8 cellular contexts compared by ENCODE assay signal in genomic region chr5:73497537-73498056, GRCh38. TPM values are rescaled to one million over a fixed set of nuclear protein-coding genes. Genes with fewer than 3 reads are reported as not detected.
DNase-seq lines count a peak whose midpoint lies in the region; ATAC-seq and TF ChIP-seq lines count a peak whose summit lies in the region.

No MANE protein-coding gene starts in this region.

- H3K27ac ChIP-seq in neuronal stem cell (replicated peaks; ENCODE audit: low read length), result peak overlapping the region; percentile 88

- no peak overlapping the region for H3K4ac ChIP-seq in neuronal stem cell (ENCODE audit: low read length)

- peaks cover 37% of the 10 kb centered on the region for H3K36me3 ChIP-seq in NT2/D1 (ENCODE audit: insufficient read depth, insufficient read length, low read length)
- no peaks in the 10 kb centered on the region for H3K36me3 ChIP-seq in endocrine pancreas (ENCODE audit: control insufficient read depth, insufficient read depth, low read length)
- peaks cover 4 to 35% of the 10 kb centered on the region in 2 donors for H3K36me3 ChIP-seq in neuronal stem cell (replicated peaks in 1 of 2; ENCODE audit: control insufficient read depth in 2 of 2, insufficient read depth in 2 of 2, low read length in 2 of 2)

- H2BK15ac ChIP-seq in neuronal stem cell (ENCODE audit: low read length), result no peak overlapping the region

- no peak for DNase-seq in GM12865 (ENCODE audit: low read depth)
- DNase-seq in NT2/D1 (ENCODE audit: low read depth, low spot score), result no peak
- no peak for DNase-seq in neuronal stem cell (ENCODE audit: low spot score)
- no peak for DNase-seq in stimulated activated CD4-positive, alpha-beta T cell treated with anti-CD3 and anti-CD28 coated beads, Interleukin-2, amount 100 ng/mL, for 24 hours
- DNase-seq in stimulated activated CD4-positive, alpha-beta T cell treated with anti-CD3 and anti-CD28 coated beads, Interleukin-15, amount 100 ng/mL, for 24 hours, result no peak

- WGBS in neuronal stem cell (ENCODE audit: extremely low coverage in 2 of 2, insufficient read length in 2 of 2, insufficient replicate concordance in 1 of 2), 2 donors, result no CpG with 5 or more reads among the region's 15 CpGs

- no peak overlapping the region for H3K14ac ChIP-seq in neuronal stem cell (ENCODE audit: low read length)

- H3K18ac ChIP-seq in neuronal stem cell (ENCODE audit: low read length), result peak overlapping the region; percentile 31

- peak overlapping the region; percentile 89 for H3K23ac ChIP-seq in neuronal stem cell (ENCODE audit: low read depth, low read length, poor library complexity)

- H3K4me3 ChIP-seq in GM12865 (ENCODE audit: low read depth, low read length) (peak overlapping the region; percentile 79), NT2/D1 (ENCODE audit: insufficient read length, low read depth) (peak overlapping the region; percentile 94), endocrine pancreas (ENCODE audit: control insufficient read depth, insufficient read depth, low read length) (peak overlapping the region; percentile 73), neuronal stem cell (ENCODE audit: low read length in 2 of 2) (peak overlapping the region; percentile 93 to 98)

- no peak overlapping the region for H4K91ac ChIP-seq in neuronal stem cell (ENCODE audit: low read depth, low read length, poor library complexity)

- H3K9ac ChIP-seq in NT2/D1 (ENCODE audit: insufficient read length, low read depth) (peak overlapping the region; percentile 99), endocrine pancreas (ENCODE audit: control insufficient read depth, insufficient read depth, low read length) (peak overlapping the region; percentile 92), neuronal stem cell (ENCODE audit: low read depth, low read length, poor library complexity) (no peak overlapping the region)

- no peaks in the 10 kb centered on the region for H3K27me3 ChIP-seq in NT2/D1 (ENCODE audit: insufficient read depth, insufficient read length)
- no peaks in the 10 kb centered on the region for H3K27me3 ChIP-seq in endocrine pancreas (ENCODE audit: control insufficient read depth, insufficient read depth, low read length)
- H3K27me3 ChIP-seq in neuronal stem cell (ENCODE audit: control insufficient read depth in 3 of 3, insufficient read depth in 3 of 3, low read depth in 1 of 3, low read length in 3 of 3), result no peaks in the 10 kb centered on the region

- H2BK5ac ChIP-seq in neuronal stem cell (ENCODE audit: low read length), result peak overlapping the region; percentile 79

- H4K8ac ChIP-seq in neuronal stem cell (ENCODE audit: low read depth, low read length), result no peak overlapping the region

- no peak overlapping the region for H2BK120ac ChIP-seq in neuronal stem cell (ENCODE audit: low read depth, low read length)

- no peak overlapping the region for H2BK12ac ChIP-seq in neuronal stem cell (ENCODE audit: low read length)

- peak overlapping the region; percentile 20 for H2AK5ac ChIP-seq in neuronal stem cell (ENCODE audit: low read depth, low read length)

- peak overlapping the region; percentile 94 for H2AFZ ChIP-seq in neuronal stem cell (ENCODE audit: low read length)

- H3K4me2 ChIP-seq in neuronal stem cell (ENCODE audit: insufficient read depth, low read length, poor library complexity, severe bottlenecking), result peak overlapping the region; percentile 53

- no peak for TF ChIP-seq CTCF in GM12865 (IDR thresholded peaks at IDR 0.05; ENCODE audit: insufficient read depth, low read depth, low read length, missing control alignments)

- no peaks in the 10 kb centered on the region for H3K79me1 ChIP-seq in neuronal stem cell (ENCODE audit: low read depth, low read length)

- ATAC-seq in HG03108 (IDR thresholded peaks at IDR 0.05; ENCODE audit: unreplicated experiment), result no peak
- no peak for ATAC-seq in HG03342 (IDR thresholded peaks at IDR 0.05; ENCODE audit: unreplicated experiment)

- no peaks in the 10 kb centered on the region for H3K4me1 ChIP-seq in NT2/D1 (ENCODE audit: insufficient read depth, insufficient read length)
- peaks cover 18% of the 10 kb centered on the region for H3K4me1 ChIP-seq in endocrine pancreas (ENCODE audit: control insufficient read depth, insufficient read depth, low read length)
- H3K4me1 ChIP-seq in neuronal stem cell (ENCODE audit: control insufficient read depth in 2 of 2, insufficient read depth in 1 of 2, low read depth in 1 of 2, low read length in 2 of 2), result peaks cover 3 to 5% of the 10 kb centered on the region in 2 donors

- no peaks in the 10 kb centered on the region for H3K9me3 ChIP-seq in NT2/D1 (ENCODE audit: insufficient read depth, low read length)
- no peaks in the 10 kb centered on the region for H3K9me3 ChIP-seq in endocrine pancreas (ENCODE audit: control insufficient read depth, low read length)
- H3K9me3 ChIP-seq in neuronal stem cell (replicated peaks in 1 of 2; ENCODE audit: control insufficient read depth in 2 of 2, insufficient read depth in 1 of 2, low read depth in 1 of 2, low read length in 2 of 2), result no peaks in the 10 kb centered on the region

RNA-seq across cellular contexts. Expression of gene BTF3, which starts 0.6 kb away (rescaled TPM):
- polyA plus RNA-seq in neuronal stem cell (2013, experiment 1 of 2), result 1,368 TPM
- polyA plus RNA-seq in neuronal stem cell (2013, experiment 2 of 2), result 1,375 TPM

RNA-seq across cellular contexts. Expression of gene FOXD1, which starts 49.0 kb away (rescaled TPM):
- 0.07 TPM for polyA plus RNA-seq in neuronal stem cell (2013, experiment 1 of 2)
- 0.06 TPM for polyA plus RNA-seq in neuronal stem cell (2013, experiment 2 of 2)
